ENCODE assay signal across 9 cellular contexts in the genomic region with DNA sequence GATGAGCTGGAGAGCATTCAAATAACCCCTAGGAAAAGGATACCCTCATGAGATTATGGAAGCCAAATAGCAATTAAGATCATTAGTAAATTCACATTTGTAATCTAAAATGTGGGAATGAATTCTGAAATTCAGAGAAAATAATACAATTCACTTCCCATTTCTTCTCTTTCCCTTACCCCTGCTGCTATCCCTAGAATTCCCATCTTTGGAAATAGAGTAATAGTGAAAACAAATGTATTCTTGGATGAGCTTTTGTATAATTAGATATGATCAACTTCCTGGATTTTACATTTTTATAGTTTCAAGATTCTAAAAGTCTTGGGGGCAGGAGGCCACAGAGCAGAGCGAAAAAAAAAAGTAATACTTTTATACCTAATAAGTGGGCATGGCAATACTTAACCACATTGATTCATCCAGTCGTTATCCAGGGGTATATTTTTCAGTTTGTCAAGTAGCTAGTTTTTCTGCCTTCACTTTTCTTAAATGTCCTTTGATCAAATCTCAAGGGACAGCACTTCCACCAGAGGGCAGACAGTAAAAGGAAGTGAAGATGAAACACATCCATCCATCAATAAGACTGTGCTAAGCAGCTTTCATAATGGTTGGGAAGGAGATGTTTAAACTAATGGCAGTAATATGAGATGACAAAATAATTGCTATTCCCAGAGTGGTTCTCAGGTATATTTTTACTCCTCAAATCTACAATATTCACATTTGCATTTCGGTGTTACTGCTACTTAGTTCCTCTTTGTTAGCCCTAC.
DNase-seq lines count a peak whose midpoint lies in the region; ATAC-seq, FAIRE-seq and TF ChIP-seq lines count a peak whose summit lies in the region.
"Had no signal": no experiment of that assay in that cellular context is flagged by ENCODE, and none has a peak within 500 bp of the region (broad histone marks: within the 10 kb centered on the region; RNA-seq: fewer than 3 reads in every experiment).

No MANE protein-coding gene starts in this region.

- no peak overlapping the region for H3K4me3 ChIP-seq in Caco-2 (ENCODE audit: low read depth, low read length)
- H3K4me3 ChIP-seq in SK-N-SH (ENCODE audit: low read depth in 2 of 2, low read length in 1 of 2), result no peak overlapping the region
- H3K4me3 ChIP-seq in gastroesophageal sphincter, result no peak overlapping the region
- H3K4me3 ChIP-seq: SJCRH30 had no signal

- H3K4me2 ChIP-seq in SK-N-SH, result peak overlapping the region; percentile 9; the same call in 1 of the 2 replicates

- H3K9ac ChIP-seq in SK-N-SH, result no peak overlapping the region

- 0 out of 2 replicates have a peak overlapping the region, but pooled peaks have one; percentile 19 for H2AFZ ChIP-seq in SK-N-SH (ENCODE audit: low read depth)

- H3K27ac Mint-ChIP-seq in Caco-2 (ENCODE audit: unreplicated experiment), result no peak overlapping the region

- H3K9me3 ChIP-seq in Caco-2 (no peaks in the 10 kb centered on the region), SK-N-SH (no peaks in the 10 kb centered on the region), gastroesophageal sphincter (no peaks in the 10 kb centered on the region)
- H3K9me3 ChIP-seq: SJCRH30 had no signal

- TF ChIP-seq CTCF in Caco-2 (IDR thresholded peaks at IDR 0.05; ENCODE audit: insufficient read depth in 1 of 2, low read depth in 1 of 2, low read length in 1 of 2, severe bottlenecking in 1 of 2, unreplicated experiment in 1 of 2) (peak; percentile 48 to 53), SK-N-SH (IDR thresholded peaks at IDR 0.05) (peak; percentile 58), GM10248 (IDR thresholded peaks at IDR 0.05; ENCODE audit: control extremely low read depth, extremely low read depth, low read depth, missing control alignments) (no peak), gastroesophageal sphincter (IDR thresholded peaks at IDR 0.05) (peak in 1 of 4 experiments; percentile 10)

- TF ChIP-seq POLR2A in gastroesophageal sphincter (IDR thresholded peaks at IDR 0.05), result no peak
- TF ChIP-seq POLR2A in H54 (IDR thresholded peaks at IDR 0.05; ENCODE audit: low read depth, low read length), result no peak

- H3K27me3 ChIP-seq in Caco-2 (replicated peaks; ENCODE audit: control insufficient read depth, insufficient read depth, low read length), result no peaks in the 10 kb centered on the region
- no peaks in the 10 kb centered on the region for H3K27me3 ChIP-seq in SK-N-SH (ENCODE audit: insufficient read depth)
- H3K27me3 ChIP-seq in gastroesophageal sphincter, result no peaks in the 10 kb centered on the region
- H3K27me3 ChIP-seq: SJCRH30 had no signal

- H3K9me3 Mint-ChIP-seq in Caco-2 (ENCODE audit: unreplicated experiment), result no peaks in the 10 kb centered on the region

- BruUV-seq in Caco-2 (replicated peaks; lab: Mats Ljungman, UMichigan), result no TSS peak

- POLR2A ChIA-PET in Caco-2 (lab: Charles Lee) (no interaction called here), SK-N-SH (lab: Yijun Ruan, JAX) (no interaction called here), GM10248 (lab: Yijun Ruan, JAX) (no interaction called here)

- CTCF ChIA-PET in Caco-2 (lab: Charles Lee) (interaction anchor here (0.5 to 1.1 kb wide), 8 partner anchors 35 to 1177 kb away, joined by 3 to 6 read pairs (median 3); no protein-coding TSS in a partner anchor), SK-N-SH (lab: Yijun Ruan, JAX) (interaction anchor here (0.6 to 1.3 kb wide), 8 partner anchors 9 to 1040 kb away, joined by 3 to 5 read pairs (median 3); no protein-coding TSS in a partner anchor), GM10248 (lab: Yijun Ruan, JAX) (interaction anchor here (1.1 kb wide), 1 partner anchor 12 kb away, joined by 3 read pairs; no protein-coding TSS in a partner anchor)

- H3K36me3 ChIP-seq in Caco-2 (ENCODE audit: control insufficient read depth, insufficient read depth, low read length) (no peaks in the 10 kb centered on the region), SK-N-SH (replicated peaks in 1 of 2; ENCODE audit: control insufficient read depth in 1 of 2, insufficient read depth in 2 of 2, low read length in 1 of 2) (no peaks in the 10 kb centered on the region), gastroesophageal sphincter (no peaks in the 10 kb centered on the region)
- H3K36me3 ChIP-seq: SJCRH30 had no signal

- H3K4me1 Mint-ChIP-seq in Caco-2 (ENCODE audit: low read depth, unreplicated experiment), result no peaks in the 10 kb centered on the region

- no peaks in the 10 kb centered on the region for H3K79me2 ChIP-seq in SK-N-SH (ENCODE audit: insufficient read depth)

- peak; percentile 33 to 38 for DNase-seq in Caco-2
- DNase-seq in LHCN-M2 (ENCODE audit: low read depth), result peak; percentile 3
- no peak for DNase-seq in SK-N-SH
- DNase-seq in left lobe of liver (ENCODE audit: low spot score), result no peak
- no peak for DNase-seq in GM10248 (ENCODE audit: extremely low spot score)
- no peak for DNase-seq in H54 (ENCODE audit: insufficient read length, low spot score)

- H3K27ac ChIP-seq in SK-N-SH (ENCODE audit: low read depth in 2 of 2, low read length in 1 of 2) (no peak overlapping the region), gastroesophageal sphincter (no peak overlapping the region)
- H3K27ac ChIP-seq: SJCRH30 had no signal

- intact Hi-C loops in Caco-2 (cut with micrococcal nuclease; ENCODE audit: unreplicated experiment), result loop anchor here (1.0 to 10.0 kb wide), 3 partner anchors 195 to 798 kb away; no protein-coding TSS in a partner anchor

- H3K4me1 ChIP-seq in Caco-2, result no peaks in the 10 kb centered on the region
- H3K4me1 ChIP-seq in SK-N-SH (ENCODE audit: control insufficient read depth in 1 of 2, insufficient read depth in 2 of 2, low read depth in 1 of 2, low read length in 1 of 2), result no peaks in the 10 kb centered on the region
- no peaks in the 10 kb centered on the region for H3K4me1 ChIP-seq in gastroesophageal sphincter
- H3K4me1 ChIP-seq: SJCRH30 had no signal

- H3K27me3 Mint-ChIP-seq in Caco-2 (ENCODE audit: insufficient read depth, unreplicated experiment), result no peaks in the 10 kb centered on the region

- no peaks in the 10 kb centered on the region for H3K36me3 Mint-ChIP-seq in Caco-2 (ENCODE audit: insufficient read depth, unreplicated experiment)

- 9% methylated on average over 3 of the region's 3 CpGs for WGBS in SK-N-SH (ENCODE audit: low lambda C conversion rate)
- 44 to 71% methylated on average over 2 to 3 of the region's 3 CpGs for WGBS in gastroesophageal sphincter (ENCODE audit: low coverage in 1 of 2), 2 donors

- peak; percentile 70 for ATAC-seq in left lobe of liver
- ATAC-seq in gastroesophageal sphincter, result no peak
- no peak for ATAC-seq in GM21423 (IDR thresholded peaks at IDR 0.05; ENCODE audit: unreplicated experiment)

- no peaks in the 10 kb centered on the region for H4K20me1 ChIP-seq in SK-N-SH (ENCODE audit: insufficient read depth)

- peak; percentile 43 for TF ChIP-seq RAD21 in SK-N-SH (IDR thresholded peaks at IDR 0.05; ENCODE audit: low read length)

- H3K9me2 ChIP-seq in SK-N-SH, result no peaks in the 10 kb centered on the region

- no peaks in the 10 kb centered on the region for H3F3A ChIP-seq in SK-N-SH (replicated peaks; ENCODE audit: insufficient read depth)

- TF ChIP-seq EP300 in SK-N-SH (IDR thresholded peaks at IDR 0.05; ENCODE audit: borderline replicate concordance in 1 of 2, low read depth in 1 of 2, low read length in 1 of 2), result no peak
- no peak for TF ChIP-seq EP300 in gastroesophageal sphincter (IDR thresholded peaks at IDR 0.05)

- no peak overlapping the region for H3K4me3 Mint-ChIP-seq in Caco-2 (ENCODE audit: unreplicated experiment)

- FAIRE-seq in H54 (lab: Jason Lieb, UNC), result no peak

TF ChIP-seq in SK-N-SH, 30 proteins besides CTCF, POLR2A, EP300 and RAD21:
- TF ChIP-seq, protein P1, sequence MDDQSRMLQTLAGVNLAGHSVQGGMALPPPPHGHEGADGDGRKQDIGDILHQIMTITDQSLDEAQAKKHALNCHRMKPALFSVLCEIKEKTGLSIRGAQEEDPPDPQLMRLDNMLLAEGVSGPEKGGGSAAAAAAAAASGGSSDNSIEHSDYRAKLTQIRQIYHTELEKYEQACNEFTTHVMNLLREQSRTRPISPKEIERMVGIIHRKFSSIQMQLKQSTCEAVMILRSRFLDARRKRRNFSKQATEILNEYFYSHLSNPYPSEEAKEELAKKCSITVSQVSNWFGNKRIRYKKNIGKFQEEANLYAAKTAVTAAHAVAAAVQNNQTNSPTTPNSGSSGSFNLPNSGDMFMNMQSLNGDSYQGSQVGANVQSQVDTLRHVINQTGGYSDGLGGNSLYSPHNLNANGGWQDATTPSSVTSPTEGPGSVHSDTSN (IDR thresholded peaks at IDR 0.05), result peak; percentile 18; the same call in 1 of the 2 replicates
- TF ChIP-seq SMC3 (IDR thresholded peaks at IDR 0.05; ENCODE audit: low read depth, low read length) (peak; percentile 35), EZH2phosphoT487 (IDR thresholded peaks at IDR 0.05; ENCODE audit: borderline replicate concordance, low read depth) (no peak)
TF ChIP-seq in SK-N-SH: peak in this region for 2.

Comparison
In these comparisons a context has a peak if more than half of its experiments do, and no peak if none do; other contexts are left out.
1. DNase-seq: peak in Caco-2 (2 of 2) and LHCN-M2 (single experiment); none in SK-N-SH (single experiment), left lobe of liver (single experiment), GM10248 (single experiment) and H54 (single experiment).